9 cellular contexts compared by ENCODE assay signal in the genomic region with DNA sequence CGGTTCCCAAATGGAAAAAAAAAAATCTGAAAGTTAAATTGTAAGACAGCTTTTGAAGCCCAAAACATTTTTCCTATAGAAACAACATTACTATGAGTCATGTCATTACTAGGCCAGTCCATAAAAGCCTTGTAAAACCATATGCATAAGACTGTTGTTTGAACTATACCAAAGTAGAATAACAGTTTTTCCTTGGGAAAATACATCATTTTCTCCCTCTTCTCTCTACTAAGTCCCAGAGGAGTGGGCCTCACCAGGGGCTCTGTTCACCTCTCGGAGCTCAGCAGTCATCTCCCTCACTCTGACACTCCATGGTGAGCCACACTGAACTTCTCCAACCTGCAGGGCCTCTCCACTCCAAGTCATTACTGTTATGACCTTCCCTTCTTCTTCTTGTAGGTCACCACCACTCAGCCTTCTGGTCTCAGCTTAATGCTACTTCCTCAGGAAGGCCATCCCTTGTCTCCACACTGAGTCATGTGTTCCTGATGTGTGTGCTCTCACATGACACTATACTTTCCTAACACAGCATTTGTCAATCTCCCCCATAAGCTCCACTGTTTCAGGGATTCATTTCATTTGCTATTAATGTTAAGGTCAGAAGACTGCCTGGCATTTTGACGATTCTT. TPM values are rescaled to one million over a fixed set of nuclear protein-coding genes. Genes with fewer than 3 reads are reported as not detected.
DNase-seq lines count a peak whose midpoint lies in the region; ATAC-seq and TF ChIP-seq lines count a peak whose summit lies in the region.
"Had no signal": no experiment of that assay in that cellular context is flagged by ENCODE, and none has a peak within 500 bp of the region (broad histone marks: within the 10 kb centered on the region; RNA-seq: fewer than 3 reads in every experiment).

No MANE protein-coding gene starts in this region.

- H3K27me3 ChIP-seq in ascending aorta = no peaks in the 10 kb centered on the region

- DNase-seq in Ammon's horn (ENCODE audit: low spot score) (peak; percentile 39), Kasumi-1 (lab: John Stamatoyannopoulos, UW) (peak; percentile 72 to 81), ascending aorta (ENCODE audit: low spot score in 2 of 2) (no peak), lung microvascular endothelial cell (ENCODE audit: low read depth in 2 of 2) (peak; percentile 91 to 94), GM19240 (ENCODE audit: insufficient read length, low spot score) (no peak), caudate nucleus (lab: John Stamatoyannopoulos, UW) (no peak), NCI-H1417 (lab: John Stamatoyannopoulos, UW) (no peak)
- DNase-seq: amygdala had no signal

- no peak for ATAC-seq in GM21360 (IDR thresholded peaks at IDR 0.05; ENCODE audit: unreplicated experiment)

- H3K36me3 ChIP-seq in ascending aorta = peaks cover 0 to 4% of the 10 kb centered on the region in 2 donors

- H3K27ac ChIP-seq in ascending aorta (peak overlapping the region; percentile 39 to 63), caudate nucleus (ENCODE audit: low read depth, low read length) (no peak overlapping the region)

- intact Hi-C loops in ascending aorta (cut with DNase I) = no loop called here

- H3K9me3 ChIP-seq in ascending aorta = peaks cover 0 to 6% of the 10 kb centered on the region in 2 donors

- TF ChIP-seq CTCF in ascending aorta (IDR thresholded peaks at IDR 0.05) = no peak

- H3K4me3 ChIP-seq in ascending aorta = peak overlapping the region; percentile 11 to 27

- H3K4me1 ChIP-seq in ascending aorta = peaks cover 0 to 3% of the 10 kb centered on the region in 2 donors

RNA-seq across cellular contexts. Expression of gene ZNF438, which starts 32.5 kb away (rescaled TPM):
- total RNA-seq in ascending aorta (1.7 TPM), lung microvascular endothelial cell (2.4 and 2.6 TPM in 2 replicates)

Comparison
In these comparisons a context has a peak if more than half of its experiments do, and no peak if none do; other contexts are left out.
1. DNase-seq: peak in Ammon's horn (single experiment), Kasumi-1 (2 of 2) and lung microvascular endothelial cell (2 of 2); none in ascending aorta (0 of 2), GM19240 (single experiment), caudate nucleus (0 of 61) and NCI-H1417 (0 of 3).